Comparison of ENCODE assay signal across 8 cellular contexts in the genomic region with DNA sequence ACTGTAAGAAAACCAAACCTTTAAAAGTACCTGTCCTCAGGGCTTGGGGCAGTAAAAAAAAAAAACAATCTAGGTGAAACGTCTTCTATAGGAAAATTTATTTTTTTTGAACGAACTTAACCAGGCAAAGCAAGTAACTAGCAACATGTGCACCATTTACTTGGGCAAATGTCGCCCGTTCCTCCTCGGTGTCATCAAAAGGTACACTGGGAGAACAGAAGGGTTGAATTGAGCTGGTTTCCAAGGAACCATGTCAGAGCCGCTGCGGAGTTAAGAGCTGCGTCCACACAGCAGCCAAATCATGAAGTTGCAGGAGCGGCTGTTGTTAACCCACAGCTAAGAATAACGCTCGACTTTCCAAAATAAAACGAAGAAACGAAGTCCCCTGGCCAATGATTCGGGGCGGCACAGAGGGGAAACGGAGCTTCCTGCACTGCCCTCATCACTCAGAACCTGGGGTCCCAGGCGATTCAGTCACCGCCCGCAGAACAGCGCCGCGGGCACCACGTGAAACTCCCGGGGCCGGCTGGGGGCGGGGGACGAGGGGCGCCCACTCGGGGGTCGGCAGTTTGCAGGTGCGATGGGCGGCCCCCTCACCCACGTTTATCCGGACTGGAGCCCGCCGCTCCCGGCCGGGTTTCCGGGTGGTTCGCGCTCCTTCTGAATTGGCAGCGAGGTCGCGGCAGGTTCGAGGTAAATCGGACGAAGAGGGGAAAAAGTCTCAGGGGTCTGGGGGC. TPM values are rescaled to one million over a fixed set of nuclear protein-coding genes. Genes with fewer than 3 reads are reported as not detected.
DNase-seq lines count a peak whose midpoint lies in the region; ATAC-seq and TF ChIP-seq lines count a peak whose summit lies in the region.
"Not testable (repeated sequence)": the region's sequence is repeated elsewhere in the genome, so short reads cannot be mapped to it uniquely, and the experiment has no call there.

No MANE protein-coding gene starts in this region.

- H3K4me3 ChIP-seq in SJCRH30 (peak overlapping the region; percentile 89), kidney epithelial cell (ENCODE audit: low read depth, low read length) (peak overlapping the region; percentile 57), rectal smooth muscle tissue (ENCODE audit: low read length) (peak overlapping the region; percentile 65), thymus (ENCODE audit: low read length) (peak overlapping the region; percentile 58)
- H3K4me3 ChIP-seq in effector memory CD4-positive, alpha-beta T cell (ENCODE audit: insufficient read depth, low read depth, low read length, poor library complexity, severe bottlenecking), result peak overlapping the region; percentile 57

- H3K27ac Mint-ChIP-seq in activated T-helper 1 cell treated with anti-CD3 and anti-CD28 coated beads, Interleukin-12 subunit alpha, Interleukin-12 subunit beta, Interleukin-2, Interleukin-4 antibody, amounts not matched to agents 30 ng/mL and 10 ng/mL and 1 ng/mL, durations not matched to agents 14 hours and 24 hours and 36 hours, result peak overlapping the region; percentile 68

- H3K9me3 ChIP-seq in ES-I3 (ENCODE audit: control insufficient read depth, insufficient read depth, low read length); SJCRH30 (replicated peaks); effector memory CD4-positive, alpha-beta T cell (ENCODE audit: control insufficient read depth, low read length); thymus (ENCODE audit: control insufficient read depth): not testable (repeated sequence)

- H3K9me3 Mint-ChIP-seq in activated T-helper 1 cell treated with anti-CD3 and anti-CD28 coated beads, Interleukin-12 subunit alpha, Interleukin-12 subunit beta, Interleukin-2, Interleukin-4 antibody, amounts not matched to agents 30 ng/mL and 10 ng/mL and 1 ng/mL, durations not matched to agents 14 hours and 24 hours and 36 hours, result not testable (repeated sequence)

- intact Hi-C loops in activated T-helper 1 cell treated with anti-CD3 and anti-CD28 coated beads, Interleukin-12 subunit alpha, Interleukin-12 subunit beta, Interleukin-2, Interleukin-4 antibody, amounts not matched to agents 30 ng/mL and 10 ng/mL and 1 ng/mL, durations not matched to agents 14 hours and 24 hours and 36 hours (cut with micrococcal nuclease), result not testable (repeated sequence)

- WGBS in thymus, result 1% methylated on average over 45 of the region's 47 CpGs

- not testable (repeated sequence) for H3K36me3 ChIP-seq in ES-I3 (ENCODE audit: insufficient read depth, low read length); SJCRH30; effector memory CD4-positive, alpha-beta T cell (ENCODE audit: control insufficient read depth, insufficient read depth, low read length); kidney epithelial cell (ENCODE audit: control insufficient read depth, insufficient read depth, low read length); rectal smooth muscle tissue (ENCODE audit: control insufficient read depth, insufficient read depth, low read length); thymus (ENCODE audit: control insufficient read depth, insufficient read depth)

- H3K27me3 ChIP-seq in SJCRH30; effector memory CD4-positive, alpha-beta T cell (replicated peaks; ENCODE audit: control insufficient read depth, insufficient read depth, low read length, poor library complexity, severe bottlenecking); kidney epithelial cell (ENCODE audit: control insufficient read depth, insufficient read depth, low read length); rectal smooth muscle tissue (ENCODE audit: control insufficient read depth, insufficient read depth, low read length); thymus (ENCODE audit: control insufficient read depth, insufficient read depth): not testable (repeated sequence)

- peak overlapping the region; percentile 85 for H3K4me3 Mint-ChIP-seq in activated T-helper 1 cell treated with anti-CD3 and anti-CD28 coated beads, Interleukin-12 subunit alpha, Interleukin-12 subunit beta, Interleukin-2, Interleukin-4 antibody, amounts not matched to agents 30 ng/mL and 10 ng/mL and 1 ng/mL, durations not matched to agents 14 hours and 24 hours and 36 hours

- not testable (repeated sequence) for H3K27me3 Mint-ChIP-seq in activated T-helper 1 cell treated with anti-CD3 and anti-CD28 coated beads, Interleukin-12 subunit alpha, Interleukin-12 subunit beta, Interleukin-2, Interleukin-4 antibody, amounts not matched to agents 30 ng/mL and 10 ng/mL and 1 ng/mL, durations not matched to agents 14 hours and 24 hours and 36 hours (ENCODE audit: insufficient read depth)

- peak overlapping the region; percentile 72; the same call in 1 of the 2 replicates for H3K9ac ChIP-seq in ES-I3 (ENCODE audit: low read depth, low read length)
- not testable (repeated sequence) for H3K9ac ChIP-seq in rectal smooth muscle tissue (ENCODE audit: low read length)

- not testable (repeated sequence) for H3K36me3 Mint-ChIP-seq in activated T-helper 1 cell treated with anti-CD3 and anti-CD28 coated beads, Interleukin-12 subunit alpha, Interleukin-12 subunit beta, Interleukin-2, Interleukin-4 antibody, amounts not matched to agents 30 ng/mL and 10 ng/mL and 1 ng/mL, durations not matched to agents 14 hours and 24 hours and 36 hours (ENCODE audit: low read depth)

- H3K27ac ChIP-seq in SJCRH30; rectal smooth muscle tissue (ENCODE audit: low read depth, low read length): not testable (repeated sequence)
- peak overlapping the region; percentile 48 for H3K27ac ChIP-seq in effector memory CD4-positive, alpha-beta T cell (ENCODE audit: insufficient read depth, low read length, poor library complexity, severe bottlenecking)
- peak overlapping the region; percentile 36 for H3K27ac ChIP-seq in thymus (ENCODE audit: low read depth)

- not testable (repeated sequence) for TF ChIP-seq CTCF in kidney epithelial cell (IDR thresholded peaks at IDR 0.05; ENCODE audit: insufficient read depth, low read length, poor library complexity, severe bottlenecking)

- not testable (repeated sequence) for H3K4me1 ChIP-seq in ES-I3 (ENCODE audit: insufficient read depth, low read length); SJCRH30; effector memory CD4-positive, alpha-beta T cell (ENCODE audit: control insufficient read depth, insufficient read depth, low read length, poor library complexity, severe bottlenecking); rectal smooth muscle tissue (ENCODE audit: control insufficient read depth, insufficient read depth, low read length); thymus (ENCODE audit: control insufficient read depth, insufficient read depth, low read length)

- H3K4me1 Mint-ChIP-seq in activated T-helper 1 cell treated with anti-CD3 and anti-CD28 coated beads, Interleukin-12 subunit alpha, Interleukin-12 subunit beta, Interleukin-2, Interleukin-4 antibody, amounts not matched to agents 30 ng/mL and 10 ng/mL and 1 ng/mL, durations not matched to agents 14 hours and 24 hours and 36 hours (ENCODE audit: low read depth), result not testable (repeated sequence)

- ATAC-seq in HG02588 (IDR thresholded peaks at IDR 0.05; ENCODE audit: unreplicated experiment), result peak; percentile 1

- peak; percentile 4 to 28 for DNase-seq in SJCRH30
- peak; percentile 29 for DNase-seq in activated T-helper 1 cell treated with anti-CD3 and anti-CD28 coated beads, Interleukin-12 subunit alpha, Interleukin-12 subunit beta, Interleukin-2, Interleukin-4 antibody, amounts not matched to agents 30 ng/mL and 10 ng/mL and 1 ng/mL, durations not matched to agents 14 hours and 24 hours and 36 hours (ENCODE audit: low spot score)
- peak in 2 of 3 donors; percentile 5 to 10 for DNase-seq in effector memory CD4-positive, alpha-beta T cell
- DNase-seq in kidney epithelial cell (ENCODE audit: low read depth), result not testable (repeated sequence)

RNA-seq across cellular contexts. Expression of a gene that starts 53.6 kb away (rescaled TPM):
- total RNA-seq in SJCRH30 (2014; rRNA removed; shearing (Covaris generic)), result 0.81 and 1.0 TPM in 2 replicates
- total RNA-seq in activated T-helper 1 cell treated with anti-CD3 and anti-CD28 coated beads, Interleukin-12 subunit alpha, Interleukin-12 subunit beta, Interleukin-2, Interleukin-4 antibody, amounts not matched to agents 30 ng/mL and 10 ng/mL and 1 ng/mL, durations not matched to agents 14 hours and 24 hours and 36 hours, result 0.59 and 1.1 TPM in 2 replicates
- 0.38 and 0.62 TPM in 2 replicates for total RNA-seq in kidney epithelial cell
- polyA plus RNA-seq in thymus, result 25.4 TPM
